In the genomic region with DNA sequence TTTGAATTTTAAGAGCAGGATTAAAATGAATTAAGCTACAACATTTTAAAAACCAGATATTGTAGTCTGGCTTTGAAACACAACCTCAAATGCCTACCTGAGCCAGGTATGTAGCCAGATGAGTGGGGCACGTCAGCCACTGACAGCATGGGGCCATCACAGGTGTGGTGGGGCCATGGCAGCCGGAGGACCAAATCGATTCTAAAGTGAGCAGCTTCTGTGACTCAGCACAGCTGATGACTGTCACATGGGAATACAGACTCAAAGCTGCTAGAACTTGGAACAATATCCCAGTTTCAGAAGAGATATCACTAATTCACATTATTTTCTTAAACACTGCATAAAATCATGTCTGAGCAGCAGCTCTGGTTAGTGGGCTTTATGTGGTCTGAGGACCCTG, we compare ENCODE assay signal across 25 cellular contexts.
"Had no signal": no experiment of that assay in that cellular context is flagged by ENCODE, and none has a peak within 500 bp of the region (broad histone marks: within the 10 kb centered on the region; RNA-seq: fewer than 3 reads in every experiment).

No MANE protein-coding gene starts in this region.

- H3K79me2 ChIP-seq: parathyroid adenoma had no signal

- H3K4me3 ChIP-seq: coronary artery, gastroesophageal sphincter, heart right ventricle, lung, mucosa of descending colon, prostate gland, sigmoid colon, stomach, testis, tibial artery, upper lobe of left lung had no signal

- H3K27ac ChIP-seq: coronary artery, foreskin keratinocyte, gastroesophageal sphincter, heart right ventricle, neutrophil, parathyroid adenoma, prostate gland, sigmoid colon, stomach, testis, tibial artery, upper lobe of left lung had no signal

- H2AFZ ChIP-seq: parathyroid adenoma had no signal

- H3K9me3 ChIP-seq: gastroesophageal sphincter, mucosa of descending colon, neutrophil, prostate gland, sigmoid colon, stomach, testis, tibial artery, upper lobe of left lung had no signal

- H3K27me3 ChIP-seq: foreskin keratinocyte, gastroesophageal sphincter, heart right ventricle, neutrophil, sigmoid colon, stomach, testis, tibial artery, upper lobe of left lung had no signal

- H3K4me1 ChIP-seq: foreskin keratinocyte, gastroesophageal sphincter, parathyroid adenoma, prostate gland, sigmoid colon, testis, upper lobe of left lung had no signal

- ATAC-seq: effector memory CD8-positive, alpha-beta T cell; foreskin keratinocyte; gastroesophageal sphincter; heart right ventricle; left ventricle myocardium superior; mucosa of descending colon; natural killer cell treated with Interleukin-12 subunit alpha and Interleukin-12 subunit beta and Interleukin-15 and Interleukin-18, amount 100 ng/mL, for 72 hours; right cardiac atrium; stimulated activated effector memory CD8-positive, alpha-beta T cell treated with anti-CD3 and anti-CD28 coated beads, Interleukin-12 subunit alpha, Interleukin-12 subunit beta, amount 100 ng/mL, for 72 hours had no signal

- DNase-seq: dermis blood vessel endothelial cell; effector memory CD8-positive, alpha-beta T cell; foreskin keratinocyte; heart right ventricle; hippocampal formation; left ventricle myocardium superior; mucosa of descending colon; naive B cell; right cardiac atrium; sigmoid colon; stimulated activated CD4-positive, alpha-beta T cell treated with anti-CD3 and anti-CD28 coated beads, Interleukin-2, amount 100 ng/mL, for 24 hours; stimulated activated CD4-positive, alpha-beta T cell treated with anti-CD3 and anti-CD28 coated beads, Interleukin-4, amount 100 ng/mL, for 24 hours; stimulated activated naive CD4-positive, alpha-beta T cell treated with Interleukin-2 at 50 U/mL for 16 hours; stomach; testis; tibial artery; upper lobe of left lung had no signal

- H3K36me3 ChIP-seq: gastroesophageal sphincter, heart right ventricle, neutrophil, prostate gland, sigmoid colon, tibial artery, upper lobe of left lung had no signal

- H3K9ac ChIP-seq: parathyroid adenoma had no signal
